In the genomic region with DNA sequence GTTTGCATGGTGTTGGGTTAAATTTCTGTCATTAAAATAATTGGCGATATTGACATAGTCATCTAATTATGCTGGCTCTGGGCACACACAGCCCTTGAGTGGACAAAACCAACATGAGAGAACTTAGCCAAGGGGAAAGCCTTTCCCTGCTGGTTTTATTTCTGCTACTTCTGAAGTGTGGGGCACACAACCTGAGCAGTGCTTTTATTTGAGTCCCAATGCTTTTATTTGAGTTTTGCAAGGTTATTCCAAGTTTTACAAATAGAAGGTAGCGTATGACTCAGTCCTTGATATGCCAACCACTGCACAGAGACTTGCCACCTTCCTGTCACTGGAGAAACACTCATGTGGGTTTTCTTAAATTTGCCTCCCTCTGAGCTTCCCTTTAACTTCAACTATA, we compare ENCODE assay signal across 15 cellular contexts.
"Had no signal": no experiment of that assay in that cellular context is flagged by ENCODE, and none has a peak within 500 bp of the region (broad histone marks: within the 10 kb centered on the region; RNA-seq: fewer than 3 reads in every experiment).

No MANE protein-coding gene starts in this region.

- DNase-seq: effector memory CD4-positive, alpha-beta T cell; heart right ventricle; hypothalamus; kidney glomerular epithelial cell; natural killer cell; sigmoid colon; stimulated activated CD4-positive, alpha-beta T cell treated with anti-CD3 and anti-CD28 coated beads, Interleukin-2, amount 100 ng/mL, for 24 hours; stimulated activated CD4-positive, alpha-beta T cell treated with anti-CD3 and anti-CD28 coated beads, Interleukin-4, amount 100 ng/mL, for 4 hours; stimulated activated naive B cell treated with anti-CD40 and anti-IgM and Interleukin-4, amounts not matched to agents 10 μg/mL and 1 μg/mL and 100 μg/mL, for 72 hours; stimulated activated naive CD8-positive, alpha-beta T cell treated with anti-CD3 and anti-CD28 coated beads, Interleukin-15, amount 100 ng/mL, for 72 hours; testis; transverse colon had no signal

- ATAC-seq: esophagus mucosa; natural killer cell; stimulated activated naive B cell treated with anti-CD40 and anti-IgM and Interleukin-4, amounts not matched to agents 10 μg/mL and 1 μg/mL and 100 μg/mL, for 72 hours; stimulated activated naive CD8-positive, alpha-beta T cell treated with anti-CD3 and anti-CD28 coated beads, Interleukin-15, amount 100 ng/mL, for 72 hours had no signal

- H3K27ac ChIP-seq: heart right ventricle, right atrium auricular region, sigmoid colon, skin epidermis, testis, transverse colon had no signal

- H3K4me3 ChIP-seq: heart right ventricle, right atrium auricular region, sigmoid colon, skin epidermis, testis, transverse colon had no signal
